In genomic region chr1:160074865-160075264, GRCh38 we compare ENCODE assay signal across 9 cellular contexts. TPM values are rescaled to one million over a fixed set of nuclear protein-coding genes. Genes with fewer than 3 reads are reported as not detected.
"Had no signal": no experiment of that assay in that cellular context is flagged by ENCODE, and none has a peak within 500 bp of the region (broad histone marks: within the 10 kb centered on the region; RNA-seq: fewer than 3 reads in every experiment).

No MANE protein-coding gene starts in this region.

- DNase-seq: GDM1, GF-D8 had no signal

- ATAC-seq: GM12878 had no signal

- FAIRE-seq: G401.6, GM12878, GM12891, GM12892, GM18507, GM19239 had no signal

- H3K4me3 ChIP-seq: GM12878 had no signal

RNA-seq across cellular contexts. Expression of gene KCNJ10, which starts 4.9 kb away (rescaled TPM):
- total RNA-seq: G401 had no signal

RNA-seq across cellular contexts. Expression of gene KCNJ9, which starts 6.5 kb away (rescaled TPM):
- total RNA-seq: G401, GM12878 had no signal

RNA-seq across cellular contexts. Expression of gene ATP1A2, which starts 40.7 kb away (rescaled TPM):
- total RNA-seq: G401, GM12878 had no signal
